1 cellular context compared by ENCODE assay signal in the genomic region with DNA sequence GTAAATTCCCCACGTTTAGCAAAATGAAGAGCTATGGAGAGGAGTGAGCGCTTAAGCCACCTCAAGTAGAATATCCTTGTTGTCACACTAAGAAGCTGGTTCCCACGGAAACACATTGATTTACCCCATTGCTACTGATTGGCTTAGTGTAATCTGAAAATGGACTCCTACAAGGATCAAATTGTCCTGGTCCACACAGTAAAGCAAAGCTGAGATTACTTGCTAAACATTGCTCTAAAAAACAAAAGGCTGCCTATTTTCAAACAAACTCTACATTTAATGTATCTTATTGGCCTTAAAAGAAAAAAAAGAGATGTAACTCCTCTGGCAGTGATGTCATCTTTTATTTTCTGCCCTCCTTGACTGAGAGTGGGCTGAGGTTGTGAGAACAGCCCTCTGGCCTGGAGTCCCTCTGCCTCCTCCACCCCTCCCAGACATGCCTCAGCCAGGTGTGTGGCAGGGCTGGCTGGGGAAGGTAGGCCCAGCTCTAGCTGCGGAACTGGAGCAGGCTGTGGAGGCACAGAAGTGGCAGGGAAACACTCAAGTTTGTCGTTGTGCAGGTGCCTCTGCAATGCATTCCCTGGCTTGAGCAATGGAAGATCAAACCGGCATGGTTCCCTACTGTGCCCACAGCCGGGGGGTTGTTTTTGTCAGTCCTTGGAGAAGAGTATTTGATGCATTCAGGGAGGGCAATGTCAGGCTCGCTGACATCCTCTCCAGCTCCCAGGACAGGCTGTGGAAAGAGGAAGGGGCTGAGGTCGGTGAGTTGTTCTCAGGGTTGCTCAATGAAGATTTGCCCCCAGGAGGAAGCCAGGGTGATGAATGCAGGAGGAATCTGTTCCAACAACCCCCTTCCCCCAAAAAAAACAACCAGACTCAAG.
TF ChIP-seq lines count a peak whose summit lies in the region.

No MANE protein-coding gene starts in this region.

TF ChIP-seq in K562, 482 proteins besides CTCF, POLR2A, EP300 and RAD21 (continued from another document and continues in another):
- TF ChIP-seq ZFP91 (CRISPR knock-in tag; IDR thresholded peaks at IDR 0.05) (no peak), DNMT1 (IDR thresholded peaks at IDR 0.05) (no peak), ESRRA (IDR thresholded peaks at IDR 0.05; ENCODE audit: borderline replicate concordance, low read depth) (no peak), GABPB1 (CRISPR knock-in tag; IDR thresholded peaks at IDR 0.05) (no peak), SNIP1 (IDR thresholded peaks at IDR 0.05; ENCODE audit: low read depth) (no peak), ZNF511 (CRISPR knock-in tag; IDR thresholded peaks at IDR 0.05) (no peak), PYGO2 (tag; IDR thresholded peaks at IDR 0.05) (no peak), TAF7 (tag; IDR thresholded peaks at IDR 0.05) (no peak), ZFPM2 (CRISPR knock-in tag; IDR thresholded peaks at IDR 0.05) (no peak), ZNF253 (CRISPR knock-in tag; conservative IDR thresholded peaks at IDR 0.05) (no peak), SMARCC2 (IDR thresholded peaks at IDR 0.05; ENCODE audit: low read depth) (no peak), HSF4 (CRISPR knock-in tag; IDR thresholded peaks at IDR 0.05; ENCODE audit: borderline replicate concordance) (no peak), ZNF3 (CRISPR knock-in tag; IDR thresholded peaks at IDR 0.05) (no peak), ZNF316 (IDR thresholded peaks at IDR 0.05) (no peak), RBM34 (IDR thresholded peaks at IDR 0.05; ENCODE audit: borderline replicate concordance, insufficient read depth, low read length) (no peak), CXXC5 (CRISPR knock-in tag; IDR thresholded peaks at IDR 0.05) (no peak), TCF7 (IDR thresholded peaks at IDR 0.05; ENCODE audit: borderline replicate concordance) (no peak), ARHGAP35 (IDR thresholded peaks at IDR 0.05; ENCODE audit: partially characterized antibody) (no peak), ZNF143 (CRISPR knock-in tag; IDR thresholded peaks at IDR 0.05) (no peak), NFIX (CRISPR knock-in tag; IDR thresholded peaks at IDR 0.05; ENCODE audit: low read depth) (no peak), ILF3 (IDR thresholded peaks at IDR 0.05; ENCODE audit: borderline replicate concordance) (0 out of 2 replicates have a peak, but pooled peaks have one; percentile 17), CHCHD3 (CRISPR knock-in tag; IDR thresholded peaks at IDR 0.05) (no peak), RUNX1 (IDR thresholded peaks at IDR 0.05; ENCODE audit: low read depth) (no peak), ZNF121 (CRISPR knock-in tag; conservative IDR thresholded peaks at IDR 0.05) (no peak), HMGXB4 (CRISPR knock-in tag; IDR thresholded peaks at IDR 0.05) (no peak), ATF7 (IDR thresholded peaks at IDR 0.05) (peak; percentile 74; the same call in 1 of the 2 replicates), POLR2B (IDR thresholded peaks at IDR 0.05; ENCODE audit: low read depth, partially characterized antibody) (peak; percentile 53), ZFX (CRISPR knock-in tag; IDR thresholded peaks at IDR 0.05) (peak; percentile 22; the same call in 1 of the 2 replicates), RAD51 (IDR thresholded peaks at IDR 0.05; ENCODE audit: borderline replicate concordance, low read depth) (no peak), ZNF212 (CRISPR knock-in tag; IDR thresholded peaks at IDR 0.05) (no peak), ZNF184 (CRISPR knock-in tag; IDR thresholded peaks at IDR 0.05) (no peak), HBP1 (CRISPR knock-in tag; IDR thresholded peaks at IDR 0.05) (no peak), TEAD1 (CRISPR knock-in tag; IDR thresholded peaks at IDR 0.05) (peak in 1 of 2 experiments; percentile 57; a peak in 1 of 4 replicates), NFYB (IDR thresholded peaks at IDR 0.05; ENCODE audit: extremely low read depth, insufficient read length) (peak; percentile 9), CBFA2T2 (conservative IDR thresholded peaks at IDR 0.05) (no peak), ZNF384 (IDR thresholded peaks at IDR 0.05; ENCODE audit: low read depth, low read length) (0 out of 2 replicates have a peak, but pooled peaks have one; percentile 8), JUNB (CRISPR knock-in tag; conservative IDR thresholded peaks at IDR 0.05) (no peak), NCOA1 (IDR thresholded peaks at IDR 0.05; ENCODE audit: low read depth) (no peak), MXI1 (IDR thresholded peaks at IDR 0.05; ENCODE audit: low read depth, low read length) (peak; percentile 39; the same call in 1 of the 2 replicates), PCBP1 (IDR thresholded peaks at IDR 0.05; ENCODE audit: low read depth, low read length, poor library complexity, severe bottlenecking) (no peak), STAT5A (IDR thresholded peaks at IDR 0.05; ENCODE audit: borderline replicate concordance, low read length) (no peak), NFATC3 (IDR thresholded peaks at IDR 0.05) (peak; percentile 5; the same call in 1 of the 2 replicates), U2AF1 (optimal IDR thresholded peaks at IDR 0.05; ENCODE audit: low read depth, low read length) (no peak), TFAP4 (CRISPR knock-in tag; IDR thresholded peaks at IDR 0.05; ENCODE audit: borderline replicate concordance) (no peak), SIN3A (IDR thresholded peaks at IDR 0.05; ENCODE audit: borderline replicate concordance in 2 of 2, control insufficient read depth in 1 of 2, low read depth in 2 of 2, low read length in 2 of 2) (peak in 1 of 2 experiments; percentile 62; a peak in 1 of 4 replicates), SP1 (CRISPR knock-in tag; IDR thresholded peaks at IDR 0.05) (peak; percentile 45; the same call in 1 of the 2 replicates), ZNF79 (CRISPR knock-in tag; IDR thresholded peaks at IDR 0.05; ENCODE audit: low read depth) (no peak), ZNF146 (CRISPR knock-in tag; IDR thresholded peaks at IDR 0.05; ENCODE audit: unreplicated experiment) (no peak), ETV6 (IDR thresholded peaks at IDR 0.05; ENCODE audit: borderline replicate concordance in 1 of 2, low read depth in 2 of 2, low read length in 1 of 2) (no peak), ETV6 (CRISPR knock-in tag; IDR thresholded peaks at IDR 0.05; ENCODE audit: borderline replicate concordance) (no peak), NR2C2 (CRISPR knock-in tag; IDR thresholded peaks at IDR 0.05) (no peak), NR2C2 (tag; IDR thresholded peaks at IDR 0.05) (peak; percentile 9; the same call in 1 of the 2 replicates), BDP1 (IDR thresholded peaks at IDR 0.05; ENCODE audit: insufficient read depth, insufficient read length) (no peak), CBX2 (IDR thresholded peaks at IDR 0.05; ENCODE audit: insufficient read depth, low read length, poor library complexity, severe bottlenecking) (no peak), TGIF2 (CRISPR knock-in tag; IDR thresholded peaks at IDR 0.05) (no peak), POLR2H (tag; IDR thresholded peaks at IDR 0.05; ENCODE audit: low read depth) (no peak; the same call in 1 of the 2 replicates), MCM5 (IDR thresholded peaks at IDR 0.05; ENCODE audit: low read depth) (no peak), SETDB1 (IDR thresholded peaks at IDR 0.05; ENCODE audit: low read length) (no peak)
- TF ChIP-seq, protein P1, sequence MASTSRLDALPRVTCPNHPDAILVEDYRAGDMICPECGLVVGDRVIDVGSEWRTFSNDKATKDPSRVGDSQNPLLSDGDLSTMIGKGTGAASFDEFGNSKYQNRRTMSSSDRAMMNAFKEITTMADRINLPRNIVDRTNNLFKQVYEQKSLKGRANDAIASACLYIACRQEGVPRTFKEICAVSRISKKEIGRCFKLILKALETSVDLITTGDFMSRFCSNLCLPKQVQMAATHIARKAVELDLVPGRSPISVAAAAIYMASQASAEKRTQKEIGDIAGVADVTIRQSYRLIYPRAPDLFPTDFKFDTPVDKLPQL (IDR thresholded peaks at IDR 0.05; ENCODE audit: extremely low read depth, insufficient read length) = no peak
- TF ChIP-seq, protein P2, sequence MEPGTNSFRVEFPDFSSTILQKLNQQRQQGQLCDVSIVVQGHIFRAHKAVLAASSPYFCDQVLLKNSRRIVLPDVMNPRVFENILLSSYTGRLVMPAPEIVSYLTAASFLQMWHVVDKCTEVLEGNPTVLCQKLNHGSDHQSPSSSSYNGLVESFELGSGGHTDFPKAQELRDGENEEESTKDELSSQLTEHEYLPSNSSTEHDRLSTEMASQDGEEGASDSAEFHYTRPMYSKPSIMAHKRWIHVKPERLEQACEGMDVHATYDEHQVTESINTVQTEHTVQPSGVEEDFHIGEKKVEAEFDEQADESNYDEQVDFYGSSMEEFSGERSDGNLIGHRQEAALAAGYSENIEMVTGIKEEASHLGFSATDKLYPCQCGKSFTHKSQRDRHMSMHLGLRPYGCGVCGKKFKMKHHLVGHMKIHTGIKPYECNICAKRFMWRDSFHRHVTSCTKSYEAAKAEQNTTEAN (CRISPR knock-in tag; IDR thresholded peaks at IDR 0.05) = no peak
- TF ChIP-seq, protein P3, sequence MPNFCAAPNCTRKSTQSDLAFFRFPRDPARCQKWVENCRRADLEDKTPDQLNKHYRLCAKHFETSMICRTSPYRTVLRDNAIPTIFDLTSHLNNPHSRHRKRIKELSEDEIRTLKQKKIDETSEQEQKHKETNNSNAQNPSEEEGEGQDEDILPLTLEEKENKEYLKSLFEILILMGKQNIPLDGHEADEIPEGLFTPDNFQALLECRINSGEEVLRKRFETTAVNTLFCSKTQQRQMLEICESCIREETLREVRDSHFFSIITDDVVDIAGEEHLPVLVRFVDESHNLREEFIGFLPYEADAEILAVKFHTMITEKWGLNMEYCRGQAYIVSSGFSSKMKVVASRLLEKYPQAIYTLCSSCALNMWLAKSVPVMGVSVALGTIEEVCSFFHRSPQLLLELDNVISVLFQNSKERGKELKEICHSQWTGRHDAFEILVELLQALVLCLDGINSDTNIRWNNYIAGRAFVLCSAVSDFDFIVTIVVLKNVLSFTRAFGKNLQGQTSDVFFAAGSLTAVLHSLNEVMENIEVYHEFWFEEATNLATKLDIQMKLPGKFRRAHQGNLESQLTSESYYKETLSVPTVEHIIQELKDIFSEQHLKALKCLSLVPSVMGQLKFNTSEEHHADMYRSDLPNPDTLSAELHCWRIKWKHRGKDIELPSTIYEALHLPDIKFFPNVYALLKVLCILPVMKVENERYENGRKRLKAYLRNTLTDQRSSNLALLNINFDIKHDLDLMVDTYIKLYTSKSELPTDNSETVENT (CRISPR knock-in tag; IDR thresholded peaks at IDR 0.05) = no peak
- TF ChIP-seq, protein P4, sequence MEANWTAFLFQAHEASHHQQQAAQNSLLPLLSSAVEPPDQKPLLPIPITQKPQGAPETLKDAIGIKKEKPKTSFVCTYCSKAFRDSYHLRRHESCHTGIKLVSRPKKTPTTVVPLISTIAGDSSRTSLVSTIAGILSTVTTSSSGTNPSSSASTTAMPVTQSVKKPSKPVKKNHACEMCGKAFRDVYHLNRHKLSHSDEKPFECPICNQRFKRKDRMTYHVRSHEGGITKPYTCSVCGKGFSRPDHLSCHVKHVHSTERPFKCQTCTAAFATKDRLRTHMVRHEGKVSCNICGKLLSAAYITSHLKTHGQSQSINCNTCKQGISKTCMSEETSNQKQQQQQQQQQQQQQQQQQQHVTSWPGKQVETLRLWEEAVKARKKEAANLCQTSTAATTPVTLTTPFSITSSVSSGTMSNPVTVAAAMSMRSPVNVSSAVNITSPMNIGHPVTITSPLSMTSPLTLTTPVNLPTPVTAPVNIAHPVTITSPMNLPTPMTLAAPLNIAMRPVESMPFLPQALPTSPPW (CRISPR knock-in tag; IDR thresholded peaks at IDR 0.05) = no peak
